In the genomic region with DNA sequence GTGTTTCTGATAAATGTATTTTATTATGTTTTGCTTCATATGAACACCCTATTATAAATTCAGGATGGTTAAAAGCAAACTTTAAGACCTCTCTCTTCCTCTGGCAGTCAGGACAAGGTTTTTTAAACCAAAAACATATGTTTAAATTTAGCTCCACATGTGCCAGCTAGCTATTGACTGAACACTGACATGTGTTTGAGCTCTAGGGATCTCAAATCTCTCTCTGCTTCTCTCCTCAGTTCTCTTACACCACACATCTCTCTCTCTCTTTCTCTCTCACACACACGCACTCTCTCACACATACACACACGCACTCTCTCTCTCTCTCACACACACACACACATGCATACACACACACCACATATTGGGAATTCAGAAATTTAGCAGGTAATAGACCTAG, we compare ENCODE assay signal across 23 cellular contexts.
"Had no signal": no experiment of that assay in that cellular context is flagged by ENCODE, and none has a peak within 500 bp of the region (broad histone marks: within the 10 kb centered on the region; RNA-seq: fewer than 3 reads in every experiment).

No MANE protein-coding gene starts in this region.

- DNase-seq: activated CD4-positive, alpha-beta T cell treated with anti-CD3 and anti-CD28 coated beads for 4 hours; activated CD8-positive, alpha-beta memory T cell treated with anti-CD3 and anti-CD28 coated beads, Interleukin-2, amount 50 U/mL, for 4 hours; activated CD8-positive, alpha-beta T cell treated with anti-CD3 and anti-CD28 coated beads for 36 hours; activated effector memory CD4-positive, alpha-beta T cell treated with Interleukin-2 at 50 U/mL for 16 hours; activated naive CD4-positive, alpha-beta T cell; activated naive CD8-positive, alpha-beta T cell treated with anti-CD3 and anti-CD28 coated beads, Interleukin-2, amount 50 U/mL, for 24 hours; amygdala; MG63; MV-4-11; NCI-H1105; NCI-H1436; NCI-H187 treated with DMSO at 0.1 percent for 48 hours; NCI-H2081 treated with DMSO at 0.1 percent for 48 hours; NCI-H446; NCI-H524; PC-3; SHP77; T-helper 1 cell had no signal

- H3K9me3 ChIP-seq: MG63, SJSA1 had no signal

- H3K27me3 ChIP-seq: MG63, SJSA1 had no signal

- H3K27ac ChIP-seq: SJSA1 had no signal

- H3K4me1 ChIP-seq: SJSA1 had no signal

- H3K36me3 ChIP-seq: MG63, SJSA1 had no signal

- H3K4me3 ChIP-seq: MG63, SJSA1 had no signal

- ATAC-seq: activated CD4-positive, CD25-positive, alpha-beta regulatory T cell treated with anti-CD3 and anti-CD28 coated beads, Interleukin-2, amount 50 U/mL, for 24 hours; activated CD8-positive, alpha-beta T cell treated with anti-CD3 and anti-CD28 coated beads for 36 hours; activated naive CD4-positive, alpha-beta T cell treated with anti-CD3 and anti-CD28 coated beads, Interleukin-2, amount 50 U/mL, for 72 hours; activated naive CD8-positive, alpha-beta T cell treated with anti-CD3 and anti-CD28 coated beads, Interleukin-2, amount 50 U/mL, for 24 hours; PC-3 had no signal

- FAIRE-seq: astrocyte, RCC 7860 had no signal
